ENCODE assay signal across 8 cellular contexts in the genomic region with DNA sequence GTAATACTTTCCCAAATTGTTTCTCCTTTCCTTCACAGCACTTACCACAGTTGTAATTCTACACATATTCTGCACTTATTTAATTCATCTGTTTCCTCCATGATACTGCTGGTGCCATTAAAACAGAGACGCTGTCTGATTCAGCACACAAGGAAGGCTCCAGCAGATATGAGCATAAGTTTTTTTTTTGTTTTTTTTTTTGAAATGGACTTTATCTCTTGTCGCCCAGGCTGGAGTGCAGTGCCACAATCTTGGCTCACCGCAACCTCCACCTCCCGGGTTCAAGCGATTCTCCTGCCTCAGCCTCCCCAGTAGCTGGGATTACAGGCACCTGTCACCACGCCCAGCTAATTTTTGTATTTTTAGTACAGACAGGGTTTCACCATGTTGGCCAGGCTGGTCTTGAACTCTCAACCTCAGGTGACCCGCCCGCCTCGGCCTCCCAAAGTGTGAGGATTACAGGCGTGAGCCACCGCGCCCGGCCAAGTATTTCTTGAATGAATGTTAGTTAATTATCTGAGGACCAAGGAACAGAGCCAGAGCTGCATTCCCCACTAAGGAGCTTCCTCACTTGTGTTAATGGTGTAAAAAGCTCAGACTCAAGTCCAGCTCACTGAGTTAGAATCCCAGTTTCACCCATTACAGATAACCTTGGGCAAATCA. TPM values are rescaled to one million over a fixed set of nuclear protein-coding genes. Genes with fewer than 3 reads are reported as not detected.
A peak's percentile ranks its signal among the peaks of the same experiment; 100 is the strongest.
DNase-seq lines count a peak whose midpoint lies in the region; ATAC-seq and TF ChIP-seq lines count a peak whose summit lies in the region.
"Not testable (repeated sequence)": the region's sequence is repeated elsewhere in the genome, so short reads cannot be mapped to it uniquely, and the experiment has no call there.

No MANE protein-coding gene starts in this region.

- H3K36me3 ChIP-seq in BE2C: peaks cover 21% of the 10 kb centered on the region
- H3K36me3 ChIP-seq in HUES48 (ENCODE audit: control insufficient read depth, insufficient read depth, low read length): peaks cover 33% of the 10 kb centered on the region
- H3K36me3 ChIP-seq in SK-N-SH (replicated peaks in 1 of 2; ENCODE audit: control insufficient read depth in 1 of 2, insufficient read depth in 2 of 2, low read length in 1 of 2): peaks cover 17 to 29% of the 10 kb centered on the region in 2 experiments
- not testable (repeated sequence) for H3K36me3 ChIP-seq in endocrine pancreas (ENCODE audit: control insufficient read depth, insufficient read depth, low read length)
- peaks cover 15% of the 10 kb centered on the region for H3K36me3 ChIP-seq in iPS-15b (ENCODE audit: control insufficient read depth, insufficient read depth, low read length)

- H3K36me3 Mint-ChIP-seq in activated naive CD8-positive, alpha-beta T cell treated with anti-CD3 and anti-CD28 coated beads, Interleukin-2, amount 50 U/mL, for 24 hours (ENCODE audit: low read depth): peaks cover 26% of the 10 kb centered on the region
- peaks cover 20% of the 10 kb centered on the region for H3K36me3 Mint-ChIP-seq in nephron (ENCODE audit: low read depth)
- H3K36me3 Mint-ChIP-seq in stimulated activated naive B cell treated with anti-CD40 and anti-IgM and Interleukin-4, amounts not matched to agents 10 μg/mL and 1 μg/mL and 100 μg/mL, for 72 hours: peaks cover 9 to 18% of the 10 kb centered on the region in 2 donors

- WGBS in SK-N-SH (ENCODE audit: low lambda C conversion rate): 58% methylated on average over 13 of the region's 13 CpGs

- H3K79me2 ChIP-seq in SK-N-SH (ENCODE audit: insufficient read depth): peaks cover 72% of the 10 kb centered on the region

- peak overlapping the region; percentile 98 for H3K27ac Mint-ChIP-seq in activated naive CD8-positive, alpha-beta T cell treated with anti-CD3 and anti-CD28 coated beads, Interleukin-2, amount 50 U/mL, for 24 hours
- H3K27ac Mint-ChIP-seq in nephron: peak overlapping the region in 2 of 3 experiments; percentile 9 to 69
- H3K27ac Mint-ChIP-seq in stimulated activated naive B cell treated with anti-CD40 and anti-IgM and Interleukin-4, amounts not matched to agents 10 μg/mL and 1 μg/mL and 100 μg/mL, for 72 hours: peak overlapping the region; percentile 99

- TF ChIP-seq RAD21 in SK-N-SH (IDR thresholded peaks at IDR 0.05; ENCODE audit: low read length): not testable (repeated sequence)

- H3K9me3 ChIP-seq in BE2C; HUES48 (ENCODE audit: control insufficient read depth, insufficient read depth, low read length); SK-N-SH; endocrine pancreas (ENCODE audit: control insufficient read depth, low read length); iPS-15b (ENCODE audit: control insufficient read depth, insufficient read depth, low read length): not testable (repeated sequence)

- H3K4me1 ChIP-seq in BE2C; HUES48 (ENCODE audit: control insufficient read depth, insufficient read depth, low read length); endocrine pancreas (ENCODE audit: control insufficient read depth, insufficient read depth, low read length); iPS-15b (ENCODE audit: control insufficient read depth, insufficient read depth, low read length): not testable (repeated sequence)
- peaks cover 6 to 16% of the 10 kb centered on the region in 2 experiments; a peak in 2 of 4 replicates for H3K4me1 ChIP-seq in SK-N-SH (ENCODE audit: control insufficient read depth in 1 of 2, insufficient read depth in 2 of 2, low read depth in 1 of 2, low read length in 1 of 2)

- CTCF ChIA-PET in SK-N-SH (lab: Yijun Ruan, JAX): interaction anchor here (0.6 to 2.1 kb wide), 3 partner anchors 10 to 70 kb away, joined by 3 to 8 read pairs (median 4); no protein-coding TSS in a partner anchor

- peaks cover 39% of the 10 kb centered on the region for H3K4me1 Mint-ChIP-seq in activated naive CD8-positive, alpha-beta T cell treated with anti-CD3 and anti-CD28 coated beads, Interleukin-2, amount 50 U/mL, for 24 hours
- peaks cover 21% of the 10 kb centered on the region for H3K4me1 Mint-ChIP-seq in nephron
- peaks cover 17 to 41% of the 10 kb centered on the region in 2 donors for H3K4me1 Mint-ChIP-seq in stimulated activated naive B cell treated with anti-CD40 and anti-IgM and Interleukin-4, amounts not matched to agents 10 μg/mL and 1 μg/mL and 100 μg/mL, for 72 hours

- H3K4me3 ChIP-seq in BE2C (ENCODE audit: low read depth, low read length): peak overlapping the region; percentile 93
- H3K4me3 ChIP-seq in HUES48 (ENCODE audit: low read depth, low read length): peak overlapping the region; percentile 100
- peak overlapping the region; percentile 81 to 100 for H3K4me3 ChIP-seq in SK-N-SH (ENCODE audit: low read depth in 2 of 2, low read length in 1 of 2)
- H3K4me3 ChIP-seq in endocrine pancreas (ENCODE audit: control insufficient read depth, insufficient read depth, low read length): peak overlapping the region; percentile 93
- peak overlapping the region; percentile 100 for H3K4me3 ChIP-seq in iPS-15b (ENCODE audit: low read depth, low read length)

- not testable (repeated sequence) for H4K20me1 ChIP-seq in SK-N-SH (ENCODE audit: insufficient read depth)

- H3K4me3 Mint-ChIP-seq in activated naive CD8-positive, alpha-beta T cell treated with anti-CD3 and anti-CD28 coated beads, Interleukin-2, amount 50 U/mL, for 24 hours: peak overlapping the region; percentile 96
- peak overlapping the region; percentile 93 to 99 (median 96) for H3K4me3 Mint-ChIP-seq in nephron
- peak overlapping the region; percentile 99 for H3K4me3 Mint-ChIP-seq in stimulated activated naive B cell treated with anti-CD40 and anti-IgM and Interleukin-4, amounts not matched to agents 10 μg/mL and 1 μg/mL and 100 μg/mL, for 72 hours

- not testable (repeated sequence) for H3K27me3 Mint-ChIP-seq in activated naive CD8-positive, alpha-beta T cell treated with anti-CD3 and anti-CD28 coated beads, Interleukin-2, amount 50 U/mL, for 24 hours; nephron (ENCODE audit: low read depth); stimulated activated naive B cell treated with anti-CD40 and anti-IgM and Interleukin-4, amounts not matched to agents 10 μg/mL and 1 μg/mL and 100 μg/mL, for 72 hours

- not testable (repeated sequence) for H3K9me2 ChIP-seq in SK-N-SH

- H3K9ac ChIP-seq in HUES48 (ENCODE audit: low read depth, low read length): peak overlapping the region; percentile 92; the same call in 1 of the 2 replicates
- peak overlapping the region; percentile 94 for H3K9ac ChIP-seq in SK-N-SH
- peak overlapping the region; percentile 89 for H3K9ac ChIP-seq in endocrine pancreas (ENCODE audit: control insufficient read depth, insufficient read depth, low read length)
- H3K9ac ChIP-seq in iPS-15b (ENCODE audit: low read depth, low read length): peak overlapping the region; percentile 98

- not testable (repeated sequence) for H3F3A ChIP-seq in SK-N-SH (replicated peaks; ENCODE audit: insufficient read depth)

- not testable (repeated sequence) for TF ChIP-seq EP300 in SK-N-SH (IDR thresholded peaks at IDR 0.05; ENCODE audit: borderline replicate concordance in 1 of 2, low read depth in 1 of 2, low read length in 1 of 2)

- H3K27ac ChIP-seq in HUES48 (ENCODE audit: low read depth, low read length); SK-N-SH (ENCODE audit: low read depth in 2 of 2, low read length in 1 of 2): not testable (repeated sequence)

- H3K27me3 ChIP-seq in BE2C; HUES48 (ENCODE audit: control insufficient read depth, insufficient read depth, low read length); SK-N-SH (ENCODE audit: insufficient read depth); endocrine pancreas (ENCODE audit: control insufficient read depth, insufficient read depth, low read length); iPS-15b (ENCODE audit: control insufficient read depth, insufficient read depth, low read length): not testable (repeated sequence)

- not testable (repeated sequence) for H2AFZ ChIP-seq in SK-N-SH (ENCODE audit: low read depth)

- H3K9me3 Mint-ChIP-seq in activated naive CD8-positive, alpha-beta T cell treated with anti-CD3 and anti-CD28 coated beads, Interleukin-2, amount 50 U/mL, for 24 hours; nephron; stimulated activated naive B cell treated with anti-CD40 and anti-IgM and Interleukin-4, amounts not matched to agents 10 μg/mL and 1 μg/mL and 100 μg/mL, for 72 hours: not testable (repeated sequence)

- not testable (repeated sequence) for TF ChIP-seq CTCF in BE2C (IDR thresholded peaks at IDR 0.05; ENCODE audit: low read depth, low read length); SK-N-SH (IDR thresholded peaks at IDR 0.05); nephron (IDR thresholded peaks at IDR 0.05; ENCODE audit: unreplicated experiment in 3 of 3)

- not testable (repeated sequence) for DNase-seq in BE2C; SK-N-SH; activated naive CD8-positive, alpha-beta T cell treated with anti-CD3 and anti-CD28 coated beads, Interleukin-2, amount 50 U/mL, for 24 hours; stimulated activated naive B cell treated with anti-CD40 and anti-IgM and Interleukin-4, amounts not matched to agents 10 μg/mL and 1 μg/mL and 100 μg/mL, for 72 hours

- H3K4me2 ChIP-seq in SK-N-SH: peak overlapping the region; percentile 84

- ATAC-seq in activated naive CD8-positive, alpha-beta T cell treated with anti-CD3 and anti-CD28 coated beads, Interleukin-2, amount 50 U/mL, for 24 hours; stimulated activated naive B cell treated with anti-CD40 and anti-IgM and Interleukin-4, amounts not matched to agents 10 μg/mL and 1 μg/mL and 100 μg/mL, for 72 hours (replicated peaks): not testable (repeated sequence)

- POLR2A ChIA-PET in SK-N-SH (lab: Yijun Ruan, JAX): not testable (repeated sequence)

RNA-seq across cellular contexts. Expression of gene BRAP, which starts 1.1 kb away (rescaled TPM):
- 15.5 TPM for polyA plus RNA-seq in BE2C (2012; ENCODE audit: insufficient read depth, insufficient read length, low read depth)
- polyA plus RNA-seq in SK-N-SH (2012; rRNA removed): 11.4 and 11.7 TPM in 2 replicates
- polyA plus RNA-seq in SK-N-SH (2012; cell fraction: cytosol; rRNA removed): 13.8 and 14.4 TPM in 2 replicates
- polyA plus RNA-seq in SK-N-SH (2012; cell fraction: nucleus; rRNA removed): 10.4 and 12.4 TPM in 2 replicates

RNA-seq across cellular contexts. Expression of gene ACAD10, which starts 1.2 kb away (rescaled TPM):
- 24.9 TPM for polyA plus RNA-seq in BE2C (2012; ENCODE audit: insufficient read depth, insufficient read length, low read depth)
- polyA plus RNA-seq in SK-N-SH (2012; rRNA removed): 24.6 and 29.0 TPM in 2 replicates
- polyA plus RNA-seq in SK-N-SH (2012; cell fraction: cytosol; rRNA removed): 9.5 and 13.2 TPM in 2 replicates
- polyA plus RNA-seq in SK-N-SH (2012; cell fraction: nucleus; rRNA removed): 112 and 115 TPM in 2 replicates

Comparison
In these comparisons a context has a peak if more than half of its experiments do, and no peak if none do; other contexts are left out.
1. H3K27ac Mint-ChIP-seq: peak in every context shown above with its lines; median percentile 99 in stimulated activated naive B cell treated with anti-CD40 and anti-IgM and Interleukin-4, amounts not matched to agents 10 μg/mL and 1 μg/mL and 100 μg/mL, for 72 hours; 98 in activated naive CD8-positive, alpha-beta T cell treated with anti-CD3 and anti-CD28 coated beads, Interleukin-2, amount 50 U/mL, for 24 hours; 39 in nephron.